2 cellular contexts compared by ENCODE assay signal in the genomic region with DNA sequence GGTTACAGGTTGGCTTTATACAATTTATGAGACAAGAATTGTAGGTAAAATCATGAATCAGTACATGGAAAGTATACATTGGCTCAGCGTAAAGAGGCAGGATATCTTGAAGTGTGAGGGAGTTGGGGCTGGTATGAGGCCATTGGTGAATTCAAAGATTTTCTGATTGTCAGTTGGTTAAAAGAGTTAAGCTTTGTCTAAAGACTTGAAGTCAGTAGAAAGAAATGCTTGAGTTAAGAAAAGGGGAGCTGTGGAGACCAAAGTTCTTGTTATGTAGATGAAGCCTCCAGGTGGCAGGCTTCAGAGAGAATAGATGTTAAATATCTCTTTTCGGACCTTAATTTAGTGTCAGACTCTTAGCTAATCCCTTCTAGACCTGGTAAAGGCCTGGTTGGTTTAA.
A peak's percentile ranks its signal among the peaks of the same experiment; 100 is the strongest.
TF ChIP-seq lines count a peak whose summit lies in the region.

No MANE protein-coding gene starts in this region.

TF ChIP-seq in GM23338, 12 proteins besides CTCF, POLR2A, EP300 and RAD21 (continued from another document and continues in another):
- TF ChIP-seq, protein P1, sequence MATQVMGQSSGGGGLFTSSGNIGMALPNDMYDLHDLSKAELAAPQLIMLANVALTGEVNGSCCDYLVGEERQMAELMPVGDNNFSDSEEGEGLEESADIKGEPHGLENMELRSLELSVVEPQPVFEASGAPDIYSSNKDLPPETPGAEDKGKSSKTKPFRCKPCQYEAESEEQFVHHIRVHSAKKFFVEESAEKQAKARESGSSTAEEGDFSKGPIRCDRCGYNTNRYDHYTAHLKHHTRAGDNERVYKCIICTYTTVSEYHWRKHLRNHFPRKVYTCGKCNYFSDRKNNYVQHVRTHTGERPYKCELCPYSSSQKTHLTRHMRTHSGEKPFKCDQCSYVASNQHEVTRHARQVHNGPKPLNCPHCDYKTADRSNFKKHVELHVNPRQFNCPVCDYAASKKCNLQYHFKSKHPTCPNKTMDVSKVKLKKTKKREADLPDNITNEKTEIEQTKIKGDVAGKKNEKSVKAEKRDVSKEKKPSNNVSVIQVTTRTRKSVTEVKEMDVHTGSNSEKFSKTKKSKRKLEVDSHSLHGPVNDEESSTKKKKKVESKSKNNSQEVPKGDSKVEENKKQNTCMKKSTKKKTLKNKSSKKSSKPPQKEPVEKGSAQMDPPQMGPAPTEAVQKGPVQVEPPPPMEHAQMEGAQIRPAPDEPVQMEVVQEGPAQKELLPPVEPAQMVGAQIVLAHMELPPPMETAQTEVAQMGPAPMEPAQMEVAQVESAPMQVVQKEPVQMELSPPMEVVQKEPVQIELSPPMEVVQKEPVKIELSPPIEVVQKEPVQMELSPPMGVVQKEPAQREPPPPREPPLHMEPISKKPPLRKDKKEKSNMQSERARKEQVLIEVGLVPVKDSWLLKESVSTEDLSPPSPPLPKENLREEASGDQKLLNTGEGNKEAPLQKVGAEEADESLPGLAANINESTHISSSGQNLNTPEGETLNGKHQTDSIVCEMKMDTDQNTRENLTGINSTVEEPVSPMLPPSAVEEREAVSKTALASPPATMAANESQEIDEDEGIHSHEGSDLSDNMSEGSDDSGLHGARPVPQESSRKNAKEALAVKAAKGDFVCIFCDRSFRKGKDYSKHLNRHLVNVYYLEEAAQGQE (IDR thresholded peaks at IDR 0.05; ENCODE audit: unreplicated experiment): no peak
- TF ChIP-seq ZNF331 (CRISPR knock-in tag; IDR thresholded peaks at IDR 0.05; ENCODE audit: low read depth): no peak
- TF ChIP-seq, protein P2, sequence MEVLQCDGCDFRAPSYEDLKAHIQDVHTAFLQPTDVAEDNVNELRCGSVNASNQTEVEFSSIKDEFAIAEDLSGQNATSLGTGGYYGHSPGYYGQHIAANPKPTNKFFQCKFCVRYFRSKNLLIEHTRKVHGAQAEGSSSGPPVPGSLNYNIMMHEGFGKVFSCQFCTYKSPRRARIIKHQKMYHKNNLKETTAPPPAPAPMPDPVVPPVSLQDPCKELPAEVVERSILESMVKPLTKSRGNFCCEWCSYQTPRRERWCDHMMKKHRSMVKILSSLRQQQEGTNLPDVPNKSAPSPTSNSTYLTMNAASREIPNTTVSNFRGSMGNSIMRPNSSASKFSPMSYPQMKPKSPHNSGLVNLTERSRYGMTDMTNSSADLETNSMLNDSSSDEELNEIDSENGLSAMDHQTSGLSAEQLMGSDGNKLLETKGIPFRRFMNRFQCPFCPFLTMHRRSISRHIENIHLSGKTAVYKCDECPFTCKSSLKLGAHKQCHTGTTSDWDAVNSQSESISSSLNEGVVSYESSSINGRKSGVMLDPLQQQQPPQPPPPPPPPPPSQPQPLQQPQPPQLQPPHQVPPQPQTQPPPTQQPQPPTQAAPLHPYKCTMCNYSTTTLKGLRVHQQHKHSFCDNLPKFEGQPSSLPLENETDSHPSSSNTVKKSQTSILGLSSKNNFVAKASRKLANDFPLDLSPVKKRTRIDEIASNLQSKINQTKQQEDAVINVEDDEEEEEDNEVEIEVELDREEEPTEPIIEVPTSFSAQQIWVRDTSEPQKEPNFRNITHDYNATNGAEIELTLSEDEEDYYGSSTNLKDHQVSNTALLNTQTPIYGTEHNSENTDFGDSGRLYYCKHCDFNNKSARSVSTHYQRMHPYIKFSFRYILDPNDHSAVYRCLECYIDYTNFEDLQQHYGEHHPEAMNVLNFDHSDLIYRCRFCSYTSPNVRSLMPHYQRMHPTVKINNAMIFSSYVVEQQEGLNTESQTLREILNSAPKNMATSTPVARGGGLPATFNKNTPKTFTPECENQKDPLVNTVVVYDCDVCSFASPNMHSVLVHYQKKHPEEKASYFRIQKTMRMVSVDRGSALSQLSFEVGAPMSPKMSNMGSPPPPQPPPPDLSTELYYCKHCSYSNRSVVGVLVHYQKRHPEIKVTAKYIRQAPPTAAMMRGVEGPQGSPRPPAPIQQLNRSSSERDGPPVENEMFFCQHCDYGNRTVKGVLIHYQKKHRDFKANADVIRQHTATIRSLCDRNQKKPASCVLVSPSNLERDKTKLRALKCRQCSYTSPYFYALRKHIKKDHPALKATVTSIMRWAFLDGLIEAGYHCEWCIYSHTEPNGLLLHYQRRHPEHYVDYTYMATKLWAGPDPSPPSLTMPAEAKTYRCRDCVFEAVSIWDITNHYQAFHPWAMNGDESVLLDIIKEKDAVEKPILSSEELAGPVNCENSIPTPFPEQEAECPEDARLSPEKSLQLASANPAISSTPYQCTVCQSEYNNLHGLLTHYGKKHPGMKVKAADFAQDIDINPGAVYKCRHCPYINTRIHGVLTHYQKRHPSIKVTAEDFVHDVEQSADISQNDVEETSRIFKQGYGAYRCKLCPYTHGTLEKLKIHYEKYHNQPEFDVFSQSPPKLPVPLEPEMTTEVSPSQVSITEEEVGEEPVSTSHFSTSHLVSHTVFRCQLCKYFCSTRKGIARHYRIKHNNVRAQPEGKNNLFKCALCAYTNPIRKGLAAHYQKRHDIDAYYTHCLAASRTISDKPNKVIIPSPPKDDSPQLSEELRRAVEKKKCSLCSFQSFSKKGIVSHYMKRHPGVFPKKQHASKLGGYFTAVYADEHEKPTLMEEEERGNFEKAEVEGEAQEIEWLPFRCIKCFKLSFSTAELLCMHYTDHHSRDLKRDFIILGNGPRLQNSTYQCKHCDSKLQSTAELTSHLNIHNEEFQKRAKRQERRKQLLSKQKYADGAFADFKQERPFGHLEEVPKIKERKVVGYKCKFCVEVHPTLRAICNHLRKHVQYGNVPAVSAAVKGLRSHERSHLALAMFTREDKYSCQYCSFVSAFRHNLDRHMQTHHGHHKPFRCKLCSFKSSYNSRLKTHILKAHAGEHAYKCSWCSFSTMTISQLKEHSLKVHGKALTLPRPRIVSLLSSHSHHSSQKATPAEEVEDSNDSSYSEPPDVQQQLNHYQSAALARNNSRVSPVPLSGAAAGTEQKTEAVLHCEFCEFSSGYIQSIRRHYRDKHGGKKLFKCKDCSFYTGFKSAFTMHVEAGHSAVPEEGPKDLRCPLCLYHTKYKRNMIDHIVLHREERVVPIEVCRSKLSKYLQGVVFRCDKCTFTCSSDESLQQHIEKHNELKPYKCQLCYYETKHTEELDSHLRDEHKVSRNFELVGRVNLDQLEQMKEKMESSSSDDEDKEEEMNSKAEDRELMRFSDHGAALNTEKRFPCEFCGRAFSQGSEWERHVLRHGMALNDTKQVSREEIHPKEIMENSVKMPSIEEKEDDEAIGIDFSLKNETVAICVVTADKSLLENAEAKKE (CRISPR knock-in tag; IDR thresholded peaks at IDR 0.05): peak; percentile 89
- TF ChIP-seq POLR2AphosphoS5 (IDR thresholded peaks at IDR 0.05; ENCODE audit: low read depth): 0 out of 2 replicates have a peak, but pooled peaks have one; percentile 10
- 0 out of 2 replicates have a peak, but pooled peaks have one; percentile 68 for TF ChIP-seq ZNF114 (CRISPR knock-in tag; IDR thresholded peaks at IDR 0.05)
- peak; percentile 59; the same call in 1 of the 2 replicates for TF ChIP-seq NANOG (IDR thresholded peaks at IDR 0.05; ENCODE audit: borderline replicate concordance)
- no peak for TF ChIP-seq CREB1 (CRISPR knock-in tag; IDR thresholded peaks at IDR 0.05; ENCODE audit: low read depth)
- no peak for TF ChIP-seq EZH2phosphoT487 (IDR thresholded peaks at IDR 0.05; ENCODE audit: unreplicated experiment)
- TF ChIP-seq, protein P3, sequence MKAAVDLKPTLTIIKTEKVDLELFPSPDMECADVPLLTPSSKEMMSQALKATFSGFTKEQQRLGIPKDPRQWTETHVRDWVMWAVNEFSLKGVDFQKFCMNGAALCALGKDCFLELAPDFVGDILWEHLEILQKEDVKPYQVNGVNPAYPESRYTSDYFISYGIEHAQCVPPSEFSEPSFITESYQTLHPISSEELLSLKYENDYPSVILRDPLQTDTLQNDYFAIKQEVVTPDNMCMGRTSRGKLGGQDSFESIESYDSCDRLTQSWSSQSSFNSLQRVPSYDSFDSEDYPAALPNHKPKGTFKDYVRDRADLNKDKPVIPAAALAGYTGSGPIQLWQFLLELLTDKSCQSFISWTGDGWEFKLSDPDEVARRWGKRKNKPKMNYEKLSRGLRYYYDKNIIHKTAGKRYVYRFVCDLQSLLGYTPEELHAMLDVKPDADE (IDR thresholded peaks at IDR 0.05): no peak

TF ChIP-seq in WTC11, 78 proteins besides CTCF, POLR2A, EP300 and RAD21 (continued from another document):
- TF ChIP-seq, protein P4, sequence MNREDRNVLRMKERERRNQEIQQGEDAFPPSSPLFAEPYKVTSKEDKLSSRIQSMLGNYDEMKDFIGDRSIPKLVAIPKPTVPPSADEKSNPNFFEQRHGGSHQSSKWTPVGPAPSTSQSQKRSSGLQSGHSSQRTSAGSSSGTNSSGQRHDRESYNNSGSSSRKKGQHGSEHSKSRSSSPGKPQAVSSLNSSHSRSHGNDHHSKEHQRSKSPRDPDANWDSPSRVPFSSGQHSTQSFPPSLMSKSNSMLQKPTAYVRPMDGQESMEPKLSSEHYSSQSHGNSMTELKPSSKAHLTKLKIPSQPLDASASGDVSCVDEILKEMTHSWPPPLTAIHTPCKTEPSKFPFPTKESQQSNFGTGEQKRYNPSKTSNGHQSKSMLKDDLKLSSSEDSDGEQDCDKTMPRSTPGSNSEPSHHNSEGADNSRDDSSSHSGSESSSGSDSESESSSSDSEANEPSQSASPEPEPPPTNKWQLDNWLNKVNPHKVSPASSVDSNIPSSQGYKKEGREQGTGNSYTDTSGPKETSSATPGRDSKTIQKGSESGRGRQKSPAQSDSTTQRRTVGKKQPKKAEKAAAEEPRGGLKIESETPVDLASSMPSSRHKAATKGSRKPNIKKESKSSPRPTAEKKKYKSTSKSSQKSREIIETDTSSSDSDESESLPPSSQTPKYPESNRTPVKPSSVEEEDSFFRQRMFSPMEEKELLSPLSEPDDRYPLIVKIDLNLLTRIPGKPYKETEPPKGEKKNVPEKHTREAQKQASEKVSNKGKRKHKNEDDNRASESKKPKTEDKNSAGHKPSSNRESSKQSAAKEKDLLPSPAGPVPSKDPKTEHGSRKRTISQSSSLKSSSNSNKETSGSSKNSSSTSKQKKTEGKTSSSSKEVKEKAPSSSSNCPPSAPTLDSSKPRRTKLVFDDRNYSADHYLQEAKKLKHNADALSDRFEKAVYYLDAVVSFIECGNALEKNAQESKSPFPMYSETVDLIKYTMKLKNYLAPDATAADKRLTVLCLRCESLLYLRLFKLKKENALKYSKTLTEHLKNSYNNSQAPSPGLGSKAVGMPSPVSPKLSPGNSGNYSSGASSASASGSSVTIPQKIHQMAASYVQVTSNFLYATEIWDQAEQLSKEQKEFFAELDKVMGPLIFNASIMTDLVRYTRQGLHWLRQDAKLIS (CRISPR knock-in tag; IDR thresholded peaks at IDR 0.05; ENCODE audit: borderline replicate concordance): no peak
- TF ChIP-seq, protein P5, sequence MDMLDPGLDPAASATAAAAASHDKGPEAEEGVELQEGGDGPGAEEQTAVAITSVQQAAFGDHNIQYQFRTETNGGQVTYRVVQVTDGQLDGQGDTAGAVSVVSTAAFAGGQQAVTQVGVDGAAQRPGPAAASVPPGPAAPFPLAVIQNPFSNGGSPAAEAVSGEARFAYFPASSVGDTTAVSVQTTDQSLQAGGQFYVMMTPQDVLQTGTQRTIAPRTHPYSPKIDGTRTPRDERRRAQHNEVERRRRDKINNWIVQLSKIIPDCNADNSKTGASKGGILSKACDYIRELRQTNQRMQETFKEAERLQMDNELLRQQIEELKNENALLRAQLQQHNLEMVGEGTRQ (CRISPR knock-in tag; IDR thresholded peaks at IDR 0.05): no peak
- TF ChIP-seq JAZF1 (CRISPR knock-in tag; IDR thresholded peaks at IDR 0.05) (no peak), TP53 (CRISPR knock-in tag; IDR thresholded peaks at IDR 0.05) (no peak), CREB1 (CRISPR knock-in tag; IDR thresholded peaks at IDR 0.05) (no peak), EMX1 (CRISPR knock-in tag; IDR thresholded peaks at IDR 0.05) (no peak)
- TF ChIP-seq, protein P6, sequence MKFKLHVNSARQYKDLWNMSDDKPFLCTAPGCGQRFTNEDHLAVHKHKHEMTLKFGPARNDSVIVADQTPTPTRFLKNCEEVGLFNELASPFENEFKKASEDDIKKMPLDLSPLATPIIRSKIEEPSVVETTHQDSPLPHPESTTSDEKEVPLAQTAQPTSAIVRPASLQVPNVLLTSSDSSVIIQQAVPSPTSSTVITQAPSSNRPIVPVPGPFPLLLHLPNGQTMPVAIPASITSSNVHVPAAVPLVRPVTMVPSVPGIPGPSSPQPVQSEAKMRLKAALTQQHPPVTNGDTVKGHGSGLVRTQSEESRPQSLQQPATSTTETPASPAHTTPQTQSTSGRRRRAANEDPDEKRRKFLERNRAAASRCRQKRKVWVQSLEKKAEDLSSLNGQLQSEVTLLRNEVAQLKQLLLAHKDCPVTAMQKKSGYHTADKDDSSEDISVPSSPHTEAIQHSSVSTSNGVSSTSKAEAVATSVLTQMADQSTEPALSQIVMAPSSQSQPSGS (CRISPR knock-in tag; IDR thresholded peaks at IDR 0.05; ENCODE audit: borderline replicate concordance, low read depth): no peak
- TF ChIP-seq, protein P7, sequence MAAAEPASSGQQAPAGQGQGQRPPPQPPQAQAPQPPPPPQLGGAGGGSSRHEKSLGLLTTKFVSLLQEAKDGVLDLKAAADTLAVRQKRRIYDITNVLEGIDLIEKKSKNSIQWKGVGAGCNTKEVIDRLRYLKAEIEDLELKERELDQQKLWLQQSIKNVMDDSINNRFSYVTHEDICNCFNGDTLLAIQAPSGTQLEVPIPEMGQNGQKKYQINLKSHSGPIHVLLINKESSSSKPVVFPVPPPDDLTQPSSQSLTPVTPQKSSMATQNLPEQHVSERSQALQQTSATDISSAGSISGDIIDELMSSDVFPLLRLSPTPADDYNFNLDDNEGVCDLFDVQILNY (CRISPR knock-in tag; IDR thresholded peaks at IDR 0.05): no peak
- TF ChIP-seq, protein P8, sequence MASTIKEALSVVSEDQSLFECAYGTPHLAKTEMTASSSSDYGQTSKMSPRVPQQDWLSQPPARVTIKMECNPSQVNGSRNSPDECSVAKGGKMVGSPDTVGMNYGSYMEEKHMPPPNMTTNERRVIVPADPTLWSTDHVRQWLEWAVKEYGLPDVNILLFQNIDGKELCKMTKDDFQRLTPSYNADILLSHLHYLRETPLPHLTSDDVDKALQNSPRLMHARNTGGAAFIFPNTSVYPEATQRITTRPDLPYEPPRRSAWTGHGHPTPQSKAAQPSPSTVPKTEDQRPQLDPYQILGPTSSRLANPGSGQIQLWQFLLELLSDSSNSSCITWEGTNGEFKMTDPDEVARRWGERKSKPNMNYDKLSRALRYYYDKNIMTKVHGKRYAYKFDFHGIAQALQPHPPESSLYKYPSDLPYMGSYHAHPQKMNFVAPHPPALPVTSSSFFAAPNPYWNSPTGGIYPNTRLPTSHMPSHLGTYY (CRISPR knock-in tag; IDR thresholded peaks at IDR 0.05): no peak
